Comparison of ENCODE assay signal across 21 cellular contexts in the genomic region with DNA sequence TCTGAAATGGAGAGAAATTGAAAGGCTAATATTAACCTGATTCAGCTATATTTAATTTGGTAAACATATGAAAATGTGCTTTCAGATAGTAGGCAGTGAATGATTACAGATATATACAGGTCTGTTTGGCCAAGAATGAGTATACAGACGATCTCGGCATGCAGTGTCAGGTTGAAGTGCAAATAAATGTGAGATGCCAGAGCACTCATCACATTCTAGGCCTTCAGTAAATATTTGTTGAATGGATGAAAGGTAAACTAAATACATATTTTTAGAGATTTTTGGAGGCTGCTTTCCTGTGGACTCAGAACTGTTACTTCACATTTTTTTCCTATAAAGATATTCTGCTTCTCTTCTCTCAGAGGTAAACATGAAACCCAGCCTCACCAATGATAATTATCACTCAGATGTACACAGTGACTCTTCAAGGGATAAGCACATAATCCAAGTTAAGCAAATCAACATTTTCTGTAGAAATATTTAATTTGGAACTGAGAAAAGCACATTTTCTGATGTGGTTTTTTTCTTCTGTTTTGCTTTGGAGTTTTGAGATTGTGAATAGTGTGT.
"Had no signal": no experiment of that assay in that cellular context is flagged by ENCODE, and none has a peak within 500 bp of the region (broad histone marks: within the 10 kb centered on the region; RNA-seq: fewer than 3 reads in every experiment).

No MANE protein-coding gene starts in this region.

- H3K36me3 ChIP-seq: left lung, ovary, vagina had no signal

- H3K4me3 ChIP-seq: coronary artery, left lung, mucosa of descending colon, ovary, psoas muscle, vagina had no signal

- H3K27me3 Mint-ChIP-seq: activated naive CD8-positive, alpha-beta T cell treated with anti-CD3 and anti-CD28 coated beads, Interleukin-2, amount 10 ng/mL, durations not matched to agents 7 days and 5 days; brain; central memory CD8-positive, alpha-beta T cell; naive B cell; stimulated activated naive CD8-positive, alpha-beta T cell treated with anti-CD3 and anti-CD28 coated beads, Interleukin-15, amount 100 ng/mL, for 72 hours had no signal

- FAIRE-seq: small intestine had no signal

- H3K4me3 Mint-ChIP-seq: activated naive CD8-positive, alpha-beta T cell treated with anti-CD3 and anti-CD28 coated beads, Interleukin-2, amount 10 ng/mL, durations not matched to agents 7 days and 5 days; activated T-helper 1 cell treated with anti-CD3 and anti-CD28 coated beads, Interleukin-12 subunit alpha, Interleukin-12 subunit beta, Interleukin-2, Interleukin-4 antibody, amounts not matched to agents 30 ng/mL and 10 ng/mL and 1 ng/mL, durations not matched to agents 14 hours and 24 hours and 36 hours; brain; central memory CD8-positive, alpha-beta T cell; naive B cell; neural crest cell; stimulated activated naive CD8-positive, alpha-beta T cell treated with anti-CD3 and anti-CD28 coated beads, Interleukin-15, amount 100 ng/mL, for 72 hours had no signal

- H3K9me3 ChIP-seq: left lung, mucosa of descending colon, ovary, psoas muscle, vagina had no signal

- DNase-seq: activated CD4-positive, alpha-beta T cell treated with anti-CD3 and anti-CD28 coated beads, Interleukin-2, amount 50 U/mL, for 4 hours; activated naive CD4-positive, alpha-beta T cell; activated naive CD8-positive, alpha-beta T cell treated with anti-CD3 and anti-CD28 coated beads, Interleukin-2, amount 10 ng/mL, durations not matched to agents 7 days and 5 days; amygdala; erythroblast; foreskin melanocyte; left lung; mucosa of descending colon; naive B cell; ovary; psoas muscle; right cardiac atrium; small intestine; stimulated activated CD4-positive, alpha-beta T cell treated with anti-CD3 and anti-CD28 coated beads, Interleukin-4, amount 100 ng/mL, for 1 hour; stimulated activated naive CD8-positive, alpha-beta T cell treated with anti-CD3 and anti-CD28 coated beads, Interleukin-15, amount 100 ng/mL, for 72 hours had no signal

- H3K27ac ChIP-seq: coronary artery, left lung, ovary, psoas muscle, vagina had no signal

- ATAC-seq: mucosa of descending colon; psoas muscle; right cardiac atrium; stimulated activated naive CD8-positive, alpha-beta T cell treated with anti-CD3 and anti-CD28 coated beads, Interleukin-15, amount 100 ng/mL, for 72 hours had no signal

- H3K27me3 ChIP-seq: left lung, ovary, vagina had no signal

- H3K36me3 Mint-ChIP-seq: activated naive CD8-positive, alpha-beta T cell treated with anti-CD3 and anti-CD28 coated beads, Interleukin-2, amount 10 ng/mL, durations not matched to agents 7 days and 5 days; brain; naive B cell had no signal

- H3K27ac Mint-ChIP-seq: activated naive CD8-positive, alpha-beta T cell treated with anti-CD3 and anti-CD28 coated beads, Interleukin-2, amount 10 ng/mL, durations not matched to agents 7 days and 5 days; activated T-helper 1 cell treated with anti-CD3 and anti-CD28 coated beads, Interleukin-12 subunit alpha, Interleukin-12 subunit beta, Interleukin-2, Interleukin-4 antibody, amounts not matched to agents 30 ng/mL and 10 ng/mL and 1 ng/mL, durations not matched to agents 14 hours and 24 hours and 36 hours; brain; naive B cell; stimulated activated naive CD8-positive, alpha-beta T cell treated with anti-CD3 and anti-CD28 coated beads, Interleukin-15, amount 100 ng/mL, for 72 hours had no signal

- H3K4me1 Mint-ChIP-seq: activated naive CD8-positive, alpha-beta T cell treated with anti-CD3 and anti-CD28 coated beads, Interleukin-2, amount 10 ng/mL, durations not matched to agents 7 days and 5 days; brain; central memory CD8-positive, alpha-beta T cell; naive B cell; neural crest cell; stimulated activated naive CD8-positive, alpha-beta T cell treated with anti-CD3 and anti-CD28 coated beads, Interleukin-15, amount 100 ng/mL, for 72 hours had no signal

- H3K9me3 Mint-ChIP-seq: activated T-helper 1 cell treated with anti-CD3 and anti-CD28 coated beads, Interleukin-12 subunit alpha, Interleukin-12 subunit beta, Interleukin-2, Interleukin-4 antibody, amounts not matched to agents 30 ng/mL and 10 ng/mL and 1 ng/mL, durations not matched to agents 14 hours and 24 hours and 36 hours; brain had no signal

- H3K4me1 ChIP-seq: left lung, psoas muscle, vagina had no signal
